18 cellular contexts compared by ENCODE assay signal in the genomic region with DNA sequence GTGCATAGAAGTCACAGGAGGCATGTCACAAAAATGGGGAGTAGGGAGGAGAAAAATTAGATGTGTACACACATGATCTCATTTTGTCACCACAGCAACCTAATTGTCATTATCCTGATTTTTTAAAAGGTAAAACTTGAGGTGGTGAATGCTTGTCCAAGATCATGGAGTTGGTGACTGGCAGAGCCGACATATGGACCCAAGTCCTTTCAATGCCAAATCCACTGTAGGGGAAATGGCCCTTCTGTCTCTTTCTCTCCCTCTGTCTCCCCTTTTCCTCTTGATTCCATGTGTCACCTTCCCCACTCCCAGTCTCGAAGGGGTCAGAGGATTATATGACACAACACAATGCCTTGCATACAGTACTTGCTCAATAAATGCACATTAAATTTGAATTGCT.
DNase-seq lines count a peak whose midpoint lies in the region; ATAC-seq and TF ChIP-seq lines count a peak whose summit lies in the region.
"Had no signal": no experiment of that assay in that cellular context is flagged by ENCODE, and none has a peak within 500 bp of the region (broad histone marks: within the 10 kb centered on the region; RNA-seq: fewer than 3 reads in every experiment).

No MANE protein-coding gene starts in this region.

- no peaks in the 10 kb centered on the region for H3K36me3 ChIP-seq in ACC112 (ENCODE audit: insufficient read depth, low read length)
- H3K36me3 ChIP-seq in neuronal stem cell (replicated peaks in 1 of 2; ENCODE audit: control insufficient read depth in 2 of 2, insufficient read depth in 2 of 2, low read length in 2 of 2) = no peaks in the 10 kb centered on the region
- H3K36me3 ChIP-seq in ovary = no peaks in the 10 kb centered on the region
- H3K36me3 ChIP-seq: cardiac muscle cell, neutrophil had no signal

- no peak overlapping the region for H3K14ac ChIP-seq in neuronal stem cell (ENCODE audit: low read length)

- no peak overlapping the region for H3K23ac ChIP-seq in neuronal stem cell (ENCODE audit: low read depth, low read length, poor library complexity)

- H3K4me1 ChIP-seq in ACC112 (ENCODE audit: control insufficient read depth, insufficient read depth, low read length, unreplicated experiment) = peaks cover 43% of the 10 kb centered on the region
- peaks cover 6 to 14% of the 10 kb centered on the region in 2 donors for H3K4me1 ChIP-seq in neuronal stem cell (ENCODE audit: control insufficient read depth in 2 of 2, insufficient read depth in 1 of 2, low read depth in 1 of 2, low read length in 2 of 2)
- H3K4me1 ChIP-seq in ovary (ENCODE audit: insufficient read depth) = peaks cover 8% of the 10 kb centered on the region

- DNase-seq in NCI-H1694 treated with DMSO at 0.1 percent for 48 hours (lab: John Stamatoyannopoulos, UW) = peak; percentile 79
- no peak for DNase-seq in chondrocyte (ENCODE audit: low spot score)
- no peak for DNase-seq in neuronal stem cell (ENCODE audit: low spot score)
- no peak for DNase-seq in left lobe of liver (ENCODE audit: low spot score)
- no peak for DNase-seq in ovary
- no peak for DNase-seq in GM19238 (ENCODE audit: insufficient read length, low spot score)
- DNase-seq in activated CD4-positive, alpha-beta T cell treated with anti-CD3 and anti-CD28 coated beads for 1 hour = no peak
- DNase-seq: activated gamma-delta T cell treated with Interleukin-2 at 50 U/mL for 16 hours, AML-193, DMS79, NCI-H187, NCI-H748 treated with DMSO at 0.1 percent for 48 hours, SHP77 treated with DMSO at 0.1 percent for 48 hours had no signal

- H3K79me2 ChIP-seq in ACC112 (ENCODE audit: control insufficient read depth, insufficient read depth, low read length, unreplicated experiment) = no peaks in the 10 kb centered on the region

- ATAC-seq in left lobe of liver = no peak
- ATAC-seq: GM12878 had no signal

- TF ChIP-seq CTCF in chondrocyte (IDR thresholded peaks at IDR 0.05) (no peak), ovary (IDR thresholded peaks at IDR 0.05) (no peak)

- no peak overlapping the region for H3K9ac ChIP-seq in neuronal stem cell (ENCODE audit: low read depth, low read length, poor library complexity)
- H3K9ac ChIP-seq: KMS-11 had no signal

- H3K4me2 ChIP-seq in neuronal stem cell (ENCODE audit: insufficient read depth, low read length, poor library complexity, severe bottlenecking) = no peak overlapping the region
- H3K4me2 ChIP-seq: KMS-11 had no signal

- H3K4ac ChIP-seq in neuronal stem cell (ENCODE audit: low read length) = no peak overlapping the region

- no peak overlapping the region for H2BK15ac ChIP-seq in neuronal stem cell (ENCODE audit: low read length)

- H3K27me3 ChIP-seq in ACC112 (ENCODE audit: insufficient read depth, low read length) = no peaks in the 10 kb centered on the region
- H3K27me3 ChIP-seq in neuronal stem cell (ENCODE audit: control insufficient read depth in 3 of 3, insufficient read depth in 3 of 3, low read depth in 1 of 3, low read length in 3 of 3) = peaks cover 0 to 2% (median 0%) of the 10 kb centered on the region in 3 experiments
- H3K27me3 ChIP-seq in ovary = no peaks in the 10 kb centered on the region
- H3K27me3 ChIP-seq: cardiac muscle cell, neutrophil had no signal

- H2BK12ac ChIP-seq in neuronal stem cell (ENCODE audit: low read length) = no peak overlapping the region

- H3K4me3 ChIP-seq in ACC112 (ENCODE audit: low read depth, low read length) (peak overlapping the region; percentile 52), neuronal stem cell (ENCODE audit: low read length in 2 of 2) (no peak overlapping the region), ovary (no peak overlapping the region)
- H3K4me3 ChIP-seq: cardiac muscle cell, GM12878 had no signal

- no peaks in the 10 kb centered on the region for H3K79me1 ChIP-seq in neuronal stem cell (ENCODE audit: low read depth, low read length)

- H4K91ac ChIP-seq in neuronal stem cell (ENCODE audit: low read depth, low read length, poor library complexity) = no peak overlapping the region

- H3K27ac Mint-ChIP-seq in chondrocyte (ENCODE audit: unreplicated experiment) = peak overlapping the region; percentile 91

- H3K27ac ChIP-seq in ACC112 (ENCODE audit: low read depth, low read length) (peak overlapping the region; percentile 94), neuronal stem cell (replicated peaks; ENCODE audit: low read length) (no peak overlapping the region), ovary (no peak overlapping the region)
- H3K27ac ChIP-seq: cardiac muscle cell, KMS-11, neutrophil had no signal

- no peak overlapping the region for H4K8ac ChIP-seq in neuronal stem cell (ENCODE audit: low read depth, low read length)

- H3K18ac ChIP-seq in neuronal stem cell (ENCODE audit: low read length) = no peak overlapping the region

- H2AFZ ChIP-seq in ACC112 (ENCODE audit: low read length, unreplicated experiment) (no peak overlapping the region), neuronal stem cell (ENCODE audit: low read length) (peak overlapping the region; percentile 82)

- no peak for TF ChIP-seq POLR2A in ovary (IDR thresholded peaks at IDR 0.05)

- H3K9me3 ChIP-seq in neuronal stem cell (replicated peaks in 1 of 2; ENCODE audit: control insufficient read depth in 2 of 2, insufficient read depth in 1 of 2, low read depth in 1 of 2, low read length in 2 of 2) = no peaks in the 10 kb centered on the region
- H3K9me3 ChIP-seq in ovary = no peaks in the 10 kb centered on the region
- H3K9me3 ChIP-seq: neutrophil had no signal

- H3K27me3 Mint-ChIP-seq in chondrocyte (ENCODE audit: low read depth) = no peaks in the 10 kb centered on the region

- H3K36me3 Mint-ChIP-seq in chondrocyte (ENCODE audit: low read depth) = no peaks in the 10 kb centered on the region

- no peak overlapping the region for H2AK5ac ChIP-seq in neuronal stem cell (ENCODE audit: low read depth, low read length)

- no peak for TF ChIP-seq EP300 in ovary (IDR thresholded peaks at IDR 0.05)

- no CpG with 5 or more reads among the region's 2 CpGs for WGBS in neuronal stem cell (ENCODE audit: extremely low coverage in 2 of 2, insufficient read length in 2 of 2, insufficient replicate concordance in 1 of 2), 2 donors
- WGBS in ovary, 3 donors = 88 to 98% (median 96%) methylated on average over 2 of the region's 2 CpGs

- peaks cover 23% of the 10 kb centered on the region for H3K4me1 Mint-ChIP-seq in chondrocyte (ENCODE audit: low read depth)

- no peaks in the 10 kb centered on the region for H3K9me3 Mint-ChIP-seq in chondrocyte (ENCODE audit: low read depth)

- H2BK120ac ChIP-seq in neuronal stem cell (ENCODE audit: low read depth, low read length) = no peak overlapping the region

- H2BK5ac ChIP-seq in neuronal stem cell (ENCODE audit: low read length) = no peak overlapping the region

- no peak overlapping the region for H3K4me3 Mint-ChIP-seq in chondrocyte (ENCODE audit: unreplicated experiment)

- intact Hi-C loops in ovary (cut with DNase I) = loop anchor here in 1 of 4 donors (2.0 kb wide), 1 partner anchor 43 kb away; no protein-coding TSS in a partner anchor
